22 cellular contexts compared by ENCODE assay signal in the genomic region with DNA sequence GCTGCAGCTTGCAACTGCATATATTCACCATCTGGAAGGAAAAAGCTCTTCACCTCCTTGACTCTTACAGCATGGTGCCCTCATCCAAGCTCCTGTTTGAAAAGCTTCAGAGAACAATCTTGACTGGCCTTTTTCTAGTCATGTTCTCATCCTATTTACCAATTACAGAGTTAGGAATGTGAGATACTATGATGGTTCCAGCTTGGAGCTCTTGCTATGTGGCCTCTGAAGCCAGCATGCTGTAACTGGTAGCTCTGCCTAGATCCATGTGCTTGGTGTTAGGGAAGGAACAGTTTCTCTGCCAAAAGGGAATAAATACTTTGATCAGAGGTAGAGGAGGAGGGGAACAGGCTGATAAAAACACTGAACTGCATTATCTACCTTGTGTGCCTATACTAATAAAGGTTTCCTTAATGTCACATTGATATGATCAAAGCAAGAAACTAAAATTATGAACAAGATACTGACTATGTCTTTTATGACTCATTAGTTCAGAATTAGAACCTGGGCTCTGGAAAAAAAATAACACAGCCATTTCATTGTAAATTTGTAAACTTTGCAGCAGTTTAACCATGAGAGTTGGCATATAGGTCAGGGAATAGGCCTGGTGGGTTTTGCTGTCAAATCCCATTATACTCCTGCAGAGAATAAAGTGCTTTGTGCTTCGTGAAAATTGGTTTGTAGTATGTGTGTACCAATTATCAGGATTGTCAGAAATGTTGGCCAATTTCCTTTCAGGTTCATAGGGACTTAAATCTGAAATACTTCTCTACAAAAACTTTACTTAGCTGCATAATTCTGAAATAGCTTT.
DNase-seq lines count a peak whose midpoint lies in the region; ATAC-seq and TF ChIP-seq lines count a peak whose summit lies in the region.
"Had no signal": no experiment of that assay in that cellular context is flagged by ENCODE, and none has a peak within 500 bp of the region (broad histone marks: within the 10 kb centered on the region; RNA-seq: fewer than 3 reads in every experiment).

No MANE protein-coding gene starts in this region.

- no peak for ATAC-seq in HG03039 (IDR thresholded peaks at IDR 0.05; ENCODE audit: unreplicated experiment)
- ATAC-seq: effector memory CD8-positive, alpha-beta T cell had no signal

- H3K4me3 ChIP-seq in retinal pigment epithelial cell (ENCODE audit: low read length), result no peak overlapping the region
- H3K4me3 ChIP-seq: adrenal gland, stomach had no signal

- TF ChIP-seq CTCF in retinal pigment epithelial cell (conservative IDR thresholded peaks at IDR 0.05; ENCODE audit: low read depth, low read length), result no peak

- peak; percentile 53 for DNase-seq in DMS53 (lab: John Stamatoyannopoulos, UW)
- peak; percentile 73 for DNase-seq in NCI-H2029 treated with DMSO at 0.1 percent for 48 hours (lab: John Stamatoyannopoulos, UW)
- peak; percentile 66 for DNase-seq in fibroblast of peridontal ligament (ENCODE audit: extremely low read depth)
- peak; percentile 63 for DNase-seq in retinal pigment epithelial cell (ENCODE audit: low read depth)
- no peak for DNase-seq in NCI-H446 treated with DMSO at 0.1 percent for 48 hours (lab: John Stamatoyannopoulos, UW)
- no peak for DNase-seq in NCI-H345 treated with DMSO at 0.1 percent for 48 hours (lab: John Stamatoyannopoulos, UW; ENCODE audit: unreplicated experiment)
- no peak for DNase-seq in stimulated activated naive CD4-positive, alpha-beta T cell treated with Interleukin-2 at 50 U/mL for 16 hours (lab: John Stamatoyannopoulos, UW)
- DNase-seq: activated CD4-positive, alpha-beta T cell treated with anti-CD3 and anti-CD28 coated beads, Interleukin-2, amount 10 ng/mL, durations not matched to agents 24 days and 14 days; activated CD8-positive, alpha-beta memory T cell treated with anti-CD3 and anti-CD28 coated beads, Interleukin-2, amount 50 U/mL, for 4 hours; activated effector memory CD4-positive, alpha-beta T cell treated with anti-CD3 and anti-CD28 coated beads, Interleukin-2, amount 50 U/mL, for 16 hours; adrenal gland; central memory CD4-positive, alpha-beta T cell; COR-L47; effector memory CD8-positive, alpha-beta T cell; GDM1; hypothalamus; kidney glomerular epithelial cell; midbrain; NCI-H187 treated with DMSO at 0.1 percent for 48 hours; NCI-H510A; stomach had no signal

Comparison
In these comparisons a context has a peak if more than half of its experiments do, and no peak if none do; other contexts are left out.
1. DNase-seq: peak in DMS53 (single experiment), NCI-H2029 treated with DMSO at 0.1 percent for 48 hours (single experiment), fibroblast of peridontal ligament (single experiment) and retinal pigment epithelial cell (single experiment); none in NCI-H446 treated with DMSO at 0.1 percent for 48 hours (single experiment), NCI-H345 treated with DMSO at 0.1 percent for 48 hours (single experiment) and stimulated activated naive CD4-positive, alpha-beta T cell treated with Interleukin-2 at 50 U/mL for 16 hours (single experiment).